In the genomic region with DNA sequence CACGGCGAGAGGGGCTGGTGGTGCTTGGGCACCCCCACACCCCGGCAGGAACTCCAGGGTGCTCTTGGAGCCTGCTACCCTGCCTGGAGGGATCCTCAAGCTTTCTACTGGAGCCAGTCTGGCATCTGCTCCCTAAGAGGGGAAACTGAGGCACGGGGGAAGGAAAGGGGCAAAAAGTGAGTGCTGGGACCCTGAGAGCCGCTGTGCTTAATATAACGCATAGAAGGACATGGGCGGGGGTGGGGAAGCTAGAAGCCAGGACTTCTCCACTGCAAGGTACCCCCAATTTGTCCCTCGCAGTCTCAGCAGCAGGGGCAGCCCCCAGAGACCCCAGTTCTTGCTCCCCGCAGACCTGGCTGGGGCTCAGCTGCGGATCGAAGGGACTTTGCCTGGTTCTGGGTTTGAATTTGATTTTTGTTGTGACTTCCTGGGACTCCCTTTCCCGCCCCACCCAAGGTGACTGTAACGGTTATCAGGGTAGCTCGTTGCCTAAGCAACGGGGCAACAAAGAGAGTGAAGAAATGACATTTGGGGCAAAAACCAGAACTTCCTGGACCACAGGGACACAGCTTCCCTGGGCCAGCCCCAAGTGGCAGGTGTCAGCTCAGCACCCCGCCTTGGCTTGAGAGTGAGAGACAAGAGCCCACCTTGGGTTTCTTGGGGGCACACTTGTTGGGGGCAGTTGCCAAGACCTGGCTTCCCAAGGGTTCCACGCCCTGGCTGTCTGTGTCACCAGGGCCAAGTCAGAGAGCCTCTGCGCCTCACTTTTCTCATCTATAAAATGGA, we compare ENCODE assay signal across 8 cellular contexts. TPM values are rescaled to one million over a fixed set of nuclear protein-coding genes. Genes with fewer than 3 reads are reported as not detected.
DNase-seq lines count a peak whose midpoint lies in the region; ATAC-seq and TF ChIP-seq lines count a peak whose summit lies in the region.

No MANE protein-coding gene starts in this region.

- peak overlapping the region; percentile 95 for H3K27ac ChIP-seq in psoas muscle

- intact Hi-C loops in Calu3 (cut with micrococcal nuclease; ENCODE audit: unreplicated experiment) = no loop called here
- intact Hi-C loops in psoas muscle (cut with DNase I) = no loop called here

- CTCF ChIA-PET in Calu3 (lab: Charles Lee) = interaction anchor here (0.5 to 2.5 kb wide), 6 partner anchors 20 to 310 kb away, joined by 3 to 11 read pairs (median 5); partner anchors contain the start of gene ASF1B

- no peaks in the 10 kb centered on the region for H3K27me3 Mint-ChIP-seq in Calu3 (ENCODE audit: unreplicated experiment)
- H3K27me3 Mint-ChIP-seq in activated T-cell treated with anti-CD3 and anti-CD28 coated beads, Interleukin-2, amount 50 U/mL, for 24 hours = no peaks in the 10 kb centered on the region

- 10 to 16% (median 14%) methylated on average over 18 of the region's 18 CpGs for WGBS in psoas muscle, 3 donors

- H3K9me3 ChIP-seq in psoas muscle = no peaks in the 10 kb centered on the region

- peak overlapping the region; percentile 84 for H3K27ac Mint-ChIP-seq in Calu3 (ENCODE audit: unreplicated experiment)
- peak overlapping the region; percentile 97 for H3K27ac Mint-ChIP-seq in activated T-cell treated with anti-CD3 and anti-CD28 coated beads, Interleukin-2, amount 50 U/mL, for 24 hours

- H3K4me3 Mint-ChIP-seq in Calu3 (ENCODE audit: low read depth, unreplicated experiment) = peak overlapping the region; percentile 81
- H3K4me3 Mint-ChIP-seq in activated T-cell treated with anti-CD3 and anti-CD28 coated beads, Interleukin-2, amount 50 U/mL, for 24 hours = peak overlapping the region; percentile 83

- peaks cover 28% of the 10 kb centered on the region for H3K4me1 Mint-ChIP-seq in Calu3 (ENCODE audit: low read depth, unreplicated experiment)
- H3K4me1 Mint-ChIP-seq in activated T-cell treated with anti-CD3 and anti-CD28 coated beads, Interleukin-2, amount 50 U/mL, for 24 hours (ENCODE audit: low read depth) = peaks cover 44% of the 10 kb centered on the region

- H3K27me3 ChIP-seq in psoas muscle (ENCODE audit: insufficient read depth in 3 of 3, low read length in 2 of 3) = no peaks in the 10 kb centered on the region

- no peaks in the 10 kb centered on the region for H3K9me3 Mint-ChIP-seq in Calu3 (ENCODE audit: low read depth, unreplicated experiment)
- no peaks in the 10 kb centered on the region for H3K9me3 Mint-ChIP-seq in activated T-cell treated with anti-CD3 and anti-CD28 coated beads, Interleukin-2, amount 50 U/mL, for 24 hours

- TF ChIP-seq POLR2A in NB4 (IDR thresholded peaks at IDR 0.05; ENCODE audit: extremely low read depth, insufficient read length) = no peak

- H3K36me3 Mint-ChIP-seq in Calu3 (ENCODE audit: insufficient read depth, unreplicated experiment) = peaks cover 43% of the 10 kb centered on the region
- peaks cover 48% of the 10 kb centered on the region for H3K36me3 Mint-ChIP-seq in activated T-cell treated with anti-CD3 and anti-CD28 coated beads, Interleukin-2, amount 50 U/mL, for 24 hours (ENCODE audit: low read depth)

- BruUV-seq in Calu3 (replicated peaks; lab: Mats Ljungman, UMichigan) = TSS peak; percentile 85

- peak; percentile 71 for DNase-seq in Calu3
- peak; percentile 75 for DNase-seq in NB4 (ENCODE audit: low read depth)
- peak; percentile 73 for DNase-seq in activated T-cell treated with anti-CD3 and anti-CD28 coated beads, Interleukin-2, amount 50 U/mL, for 24 hours
- peak; percentile 60 for DNase-seq in fibroblast of villous mesenchyme (ENCODE audit: low read depth)
- DNase-seq in psoas muscle = peak; percentile 44 to 66
- DNase-seq in COR-L47 (lab: John Stamatoyannopoulos, UW) = no peak
- DNase-seq in NCI-H2081 treated with DMSO at 0.1 percent for 48 hours (lab: John Stamatoyannopoulos, UW) = no peak

- ATAC-seq in psoas muscle (peak in 1 of 4 donors; percentile 3), GM19463 (IDR thresholded peaks at IDR 0.05; ENCODE audit: unreplicated experiment) (no peak)

- TF ChIP-seq CTCF in Calu3 (IDR thresholded peaks at IDR 0.05; ENCODE audit: unreplicated experiment) (no peak), NB4 (IDR thresholded peaks at IDR 0.05; ENCODE audit: low read depth, low read length) (no peak), fibroblast of villous mesenchyme (IDR thresholded peaks at IDR 0.05; ENCODE audit: insufficient read depth, low read depth, low read length) (no peak), psoas muscle (IDR thresholded peaks at IDR 0.05) (no peak)

- H3K36me3 ChIP-seq in psoas muscle (ENCODE audit: insufficient read depth in 1 of 2, low read depth in 1 of 2) = no peaks in the 10 kb centered on the region

- peaks cover 33% of the 10 kb centered on the region for H3K4me1 ChIP-seq in psoas muscle

- H3K4me3 ChIP-seq in NB4 (ENCODE audit: low read depth, low read length) = peak overlapping the region; percentile 90
- H3K4me3 ChIP-seq in fibroblast of villous mesenchyme (ENCODE audit: low read depth, low read length) = peak overlapping the region; percentile 72
- peak overlapping the region; percentile 85 for H3K4me3 ChIP-seq in psoas muscle

RNA-seq across cellular contexts. Expression of gene ADGRE5, which starts 0.6 kb away (rescaled TPM):
- total RNA-seq in Calu3 (2022) = 72.0 and 90.5 TPM in 2 replicates
- total RNA-seq in fibroblast of villous mesenchyme = 40.9 and 48.4 TPM in 2 replicates
- total RNA-seq in psoas muscle = 10 to 100 TPM; 20.8 to 57.6 (median 40.1) TPM
- polyA plus RNA-seq in psoas muscle = 10 to 100 TPM; 15.6 to 40.2 (median 28.5) TPM

RNA-seq across cellular contexts. Expression of gene DDX39A, which starts 37.3 kb away (rescaled TPM):
- total RNA-seq in Calu3 (2022) = 96.1 and 104 TPM in 2 replicates
- 56.6 and 63.8 TPM in 2 replicates for total RNA-seq in fibroblast of villous mesenchyme
- 10 to 100 TPM; 14.8 to 32.4 (median 26.6) TPM for total RNA-seq in psoas muscle
- 10 to 100 TPM; 38.7 to 93.0 (median 45.3) TPM for polyA plus RNA-seq in psoas muscle

RNA-seq across cellular contexts. Expression of gene PKN1, which starts 51.2 kb away (rescaled TPM):
- total RNA-seq in Calu3 (2022) = 138 and 139 TPM in 2 replicates
- 127 and 207 TPM in 2 replicates for total RNA-seq in fibroblast of villous mesenchyme
- total RNA-seq in psoas muscle = 100 to 1,000 TPM in 2 of 4 donors, 10 to 100 TPM in 2; 61.1 to 136 (median 102) TPM
- 10 to 100 TPM; 40.7 to 69.2 (median 62.9) TPM for polyA plus RNA-seq in psoas muscle

Comparison
In these comparisons a context has a peak if more than half of its experiments do, and no peak if none do; other contexts are left out.
1. DNase-seq: peak in Calu3 (single experiment), NB4 (single experiment), activated T-cell treated with anti-CD3 and anti-CD28 coated beads, Interleukin-2, amount 50 U/mL, for 24 hours (single experiment), fibroblast of villous mesenchyme (single experiment) and psoas muscle (2 of 2); none in COR-L47 (single experiment) and NCI-H2081 treated with DMSO at 0.1 percent for 48 hours (single experiment).
2. Peak in every context shown above with its lines, with median percentiles within 50 percentile points of each other: H3K4me3 ChIP-seq.